ENCODE assay signal across 11 cellular contexts in genomic region chr4:26032572-26033320, GRCh38.
DNase-seq lines count a peak whose midpoint lies in the region; ATAC-seq, FAIRE-seq and TF ChIP-seq lines count a peak whose summit lies in the region.
"Had no signal": no experiment of that assay in that cellular context is flagged by ENCODE, and none has a peak within 500 bp of the region (broad histone marks: within the 10 kb centered on the region; RNA-seq: fewer than 3 reads in every experiment).

No MANE protein-coding gene starts in this region.

- no peak overlapping the region for H3K4me3 Mint-ChIP-seq in neural crest cell
- H3K4me3 Mint-ChIP-seq in activated CD4-positive, alpha-beta memory T cell treated with anti-CD3 and anti-CD28 coated beads for 36 hours: no peak overlapping the region
- H3K4me3 Mint-ChIP-seq: central memory CD8-positive, alpha-beta T cell had no signal

- intact Hi-C loops in activated CD4-positive, alpha-beta memory T cell treated with anti-CD3 and anti-CD28 coated beads for 36 hours (cut with micrococcal nuclease): loop anchor here (5.0 kb wide), 1 partner anchor 145 kb away; no protein-coding TSS in a partner anchor

- H3K36me3 Mint-ChIP-seq in neural crest cell (ENCODE audit: low read depth): no peaks in the 10 kb centered on the region
- peaks cover 2% of the 10 kb centered on the region for H3K36me3 Mint-ChIP-seq in activated CD4-positive, alpha-beta memory T cell treated with anti-CD3 and anti-CD28 coated beads for 36 hours

- peaks cover 30% of the 10 kb centered on the region for H3K4me1 Mint-ChIP-seq in neural crest cell
- peaks cover 30% of the 10 kb centered on the region for H3K4me1 Mint-ChIP-seq in activated CD4-positive, alpha-beta memory T cell treated with anti-CD3 and anti-CD28 coated beads for 36 hours (ENCODE audit: low read depth)

- peaks cover 41% of the 10 kb centered on the region for H3K4me1 ChIP-seq in BLaER1

- no peaks in the 10 kb centered on the region for H3K27me3 ChIP-seq in BLaER1

- H3K9me3 Mint-ChIP-seq in neural crest cell: peaks cover 2% of the 10 kb centered on the region
- peaks cover 5% of the 10 kb centered on the region for H3K9me3 Mint-ChIP-seq in activated CD4-positive, alpha-beta memory T cell treated with anti-CD3 and anti-CD28 coated beads for 36 hours
- H3K9me3 Mint-ChIP-seq: central memory CD8-positive, alpha-beta T cell had no signal

- POLR2A ChIA-PET in activated CD4-positive, alpha-beta memory T cell treated with anti-CD3 and anti-CD28 coated beads for 36 hours (lab: Charles Lee): no interaction called here

- H3K27ac ChIP-seq in BLaER1: no peak overlapping the region

- TF ChIP-seq CTCF in neural crest cell (conservative IDR thresholded peaks at IDR 0.05): no peak

- ATAC-seq in HG03108 (IDR thresholded peaks at IDR 0.05; ENCODE audit: unreplicated experiment): no peak

- H3K9me3 ChIP-seq in BLaER1: no peaks in the 10 kb centered on the region

- H3K36me3 ChIP-seq in BLaER1: no peaks in the 10 kb centered on the region

- 0 out of 2 replicates have a peak overlapping the region, but pooled peaks have one; percentile 38 for H3K4me2 ChIP-seq in BLaER1

- H3K9ac ChIP-seq in BLaER1: no peak overlapping the region

- CTCF ChIA-PET in activated CD4-positive, alpha-beta memory T cell treated with anti-CD3 and anti-CD28 coated beads for 36 hours (lab: Charles Lee): interaction anchor here (1.6 kb wide), 1 partner anchor 45 kb away, joined by 5 read pairs; no protein-coding TSS in a partner anchor

- H3K27ac Mint-ChIP-seq in neural crest cell (ENCODE audit: unreplicated experiment): peak overlapping the region; percentile 85
- H3K27ac Mint-ChIP-seq in activated CD4-positive, alpha-beta memory T cell treated with anti-CD3 and anti-CD28 coated beads for 36 hours: no peak overlapping the region

- H3K27me3 Mint-ChIP-seq in neural crest cell (ENCODE audit: low read depth): peaks cover 12% of the 10 kb centered on the region
- H3K27me3 Mint-ChIP-seq in activated CD4-positive, alpha-beta memory T cell treated with anti-CD3 and anti-CD28 coated beads for 36 hours: peaks cover 2% of the 10 kb centered on the region

- no peaks in the 10 kb centered on the region for H4K20me1 ChIP-seq in BLaER1

- DNase-seq in NCI-H2081 treated with DMSO at 0.1 percent for 48 hours (lab: John Stamatoyannopoulos, UW) (peak; percentile 5), neural crest cell (ENCODE audit: low read depth, low spot score) (no peak), Kasumi-1 (lab: John Stamatoyannopoulos, UW) (no peak), NCI-H345 treated with DMSO at 0.1 percent for 48 hours (lab: John Stamatoyannopoulos, UW; ENCODE audit: unreplicated experiment) (no peak)
- no peak for DNase-seq in activated CD4-positive, alpha-beta memory T cell treated with anti-CD3 and anti-CD28 coated beads for 36 hours
- DNase-seq: activated CD4-positive, CD25-positive, alpha-beta regulatory T cell treated with anti-CD3 and anti-CD28 coated beads, Interleukin-2, amount 50 U/mL, for 72 hours; GDM1 had no signal

- peak; percentile 94 for FAIRE-seq in endometrium (lab: Jason Lieb, UNC)

- no peak overlapping the region for H3K4me3 ChIP-seq in BLaER1
